In genomic region chr16:68907297-68907999, GRCh38 we compare ENCODE assay signal across 29 cellular contexts.
DNase-seq lines count a peak whose midpoint lies in the region; ATAC-seq, FAIRE-seq and TF ChIP-seq lines count a peak whose summit lies in the region.
"Had no signal": no experiment of that assay in that cellular context is flagged by ENCODE, and none has a peak within 500 bp of the region (broad histone marks: within the 10 kb centered on the region; RNA-seq: fewer than 3 reads in every experiment).

No MANE protein-coding gene starts in this region.

- in situ Hi-C loops in HepG2 (cut with HindIII; ENCODE audit: extremely low pct_ligation_motif_present, low pct_unique_long_range_greater_than_20kb): no loop called here

- H3K27me3 ChIP-seq in HepG2 (ENCODE audit: control insufficient read depth in 1 of 2, insufficient read depth in 2 of 2, low read length in 2 of 2): no peaks in the 10 kb centered on the region
- H3K27me3 ChIP-seq in right lobe of liver: no peaks in the 10 kb centered on the region
- no peaks in the 10 kb centered on the region for H3K27me3 ChIP-seq in colonic mucosa

- TF ChIP-seq RAD21 in HepG2 (CRISPR knock-in tag; IDR thresholded peaks at IDR 0.05): no peak

- H2AFZ ChIP-seq in HepG2 (ENCODE audit: low read length): no peak overlapping the region

- no peak overlapping the region for H3K27ac ChIP-seq in HepG2 (ENCODE audit: extremely low read length, insufficient read depth, low read length)
- peak overlapping the region in 1 of 3 donors; percentile 69 for H3K27ac ChIP-seq in right lobe of liver
- peak overlapping the region; percentile 13 for H3K27ac ChIP-seq in colonic mucosa
- H3K27ac ChIP-seq: coronary artery, WERI-Rb-1 had no signal

- H3K9ac ChIP-seq in HepG2 (ENCODE audit: insufficient read depth, low read depth, low read length): no peak overlapping the region
- H3K9ac ChIP-seq in colonic mucosa (ENCODE audit: low read depth in 2 of 2, low read length in 2 of 2): no peak overlapping the region

- TF ChIP-seq POLR2A in HepG2 (IDR thresholded peaks at IDR 0.05; ENCODE audit: insufficient read depth in 1 of 2, low read depth in 2 of 2, low read length in 2 of 2) (no peak), right lobe of liver (IDR thresholded peaks at IDR 0.05) (no peak)

- H3K36me3 ChIP-seq in HepG2 (replicated peaks in 1 of 2; ENCODE audit: control insufficient read depth in 1 of 2, insufficient read depth in 2 of 2, low read length in 2 of 2): peaks cover 0 to 9% of the 10 kb centered on the region in 2 experiments; a peak in 2 of 5 replicates
- H3K36me3 ChIP-seq in right lobe of liver: no peaks in the 10 kb centered on the region
- no peaks in the 10 kb centered on the region for H3K36me3 ChIP-seq in colonic mucosa
- no peaks in the 10 kb centered on the region for H3K36me3 ChIP-seq in mucosa of descending colon (ENCODE audit: low read depth)
- H3K36me3 ChIP-seq: WERI-Rb-1 had no signal

- TF ChIP-seq EP300 in HepG2 (IDR thresholded peaks at IDR 0.05; ENCODE audit: low read depth in 2 of 2, low read length in 2 of 2): no peak
- TF ChIP-seq EP300 in HepG2 (CRISPR knock-in tag; IDR thresholded peaks at IDR 0.05; ENCODE audit: borderline replicate concordance): no peak

- TF ChIP-seq CTCF in HepG2 (CRISPR knock-in tag; IDR thresholded peaks at IDR 0.05): no peak
- TF ChIP-seq CTCF in right lobe of liver (IDR thresholded peaks at IDR 0.05): no peak
- TF ChIP-seq CTCF in colonic mucosa (IDR thresholded peaks at IDR 0.05): no peak
- TF ChIP-seq CTCF in mucosa of descending colon (IDR thresholded peaks at IDR 0.05): no peak
- TF ChIP-seq CTCF in omental fat pad (IDR thresholded peaks at IDR 0.05): no peak

- ATAC-seq in HepG2 (no peak), right lobe of liver (no peak), mucosa of descending colon (peak; percentile 82), Right ventricle myocardium superior (ENCODE audit: poor library complexity) (no peak), omental fat pad (ENCODE audit: low FRiP score) (no peak)
- ATAC-seq: K562, left ventricle myocardium superior had no signal

- intact Hi-C loops in HepG2 (cut with micrococcal nuclease; ENCODE audit: unreplicated experiment): no loop called here
- intact Hi-C loops in right lobe of liver (cut with DNase I): loop anchor here in 1 of 2 donors (10.0 kb wide), 1 partner anchor 197 kb away; the partner anchor contains the start of gene HAS3
- intact Hi-C loops in colonic mucosa (cut with DNase I): no loop called here
- intact Hi-C loops in mucosa of descending colon (cut with DNase I, micrococcal nuclease): loop anchor here in 1 of 2 donors (10.0 kb wide), 1 partner anchor 207 kb away; no protein-coding TSS in a partner anchor
- intact Hi-C loops in Right ventricle myocardium superior (cut with DNase I): no loop called here

- FAIRE-seq in HepG2 (lab: Jason Lieb, UNC): no peak
- FAIRE-seq: K562 had no signal

- CTCF ChIA-PET in HepG2 (lab: Yijun Ruan, JAX; ENCODE audit: low intra/inter-chr PET ratio, low total read pairs): no interaction called here

- BruUV-seq in HepG2 (replicated peaks; lab: Mats Ljungman, UMichigan): no TSS peak

- H3K79me2 ChIP-seq in HepG2 (ENCODE audit: insufficient read depth, low read length): no peaks in the 10 kb centered on the region

- WGBS in HepG2 (ENCODE audit: low lambda C conversion rate): 70% methylated on average over 5 of the region's 5 CpGs
- 38% methylated on average over 2 of the region's 5 CpGs for WGBS in right lobe of liver (ENCODE audit: insufficient coverage, low coverage, low lambda C conversion rate, missing lambda C conversion rate)

- H3K9me3 ChIP-seq in HepG2 (ENCODE audit: low read length) (no peaks in the 10 kb centered on the region), right lobe of liver (no peaks in the 10 kb centered on the region), colonic mucosa (no peaks in the 10 kb centered on the region), mucosa of descending colon (no peaks in the 10 kb centered on the region)

- H3K4me3 ChIP-seq in HepG2 (replicated peaks in 1 of 3; ENCODE audit: insufficient read depth in 1 of 3, low read depth in 2 of 3, low read length in 3 of 3): no peak overlapping the region
- no peak overlapping the region for H3K4me3 ChIP-seq in right lobe of liver
- no peak overlapping the region for H3K4me3 ChIP-seq in colonic mucosa
- H3K4me3 ChIP-seq in mucosa of descending colon: no peak overlapping the region
- H3K4me3 ChIP-seq: coronary artery, K562 had no signal

- no peaks in the 10 kb centered on the region for H4K20me1 ChIP-seq in HepG2 (ENCODE audit: insufficient read depth, low read length)

- peak; percentile 12 for DNase-seq in HepG2 (ENCODE audit: low spot score)
- DNase-seq in right lobe of liver: no peak
- DNase-seq in colonic mucosa: no peak
- DNase-seq in mucosa of descending colon: no peak
- no peak for DNase-seq in NCI-H2171 (lab: John Stamatoyannopoulos, UW)
- DNase-seq in Right ventricle myocardium superior: no peak
- no peak for DNase-seq in omental fat pad (ENCODE audit: low spot score)
- no peak for DNase-seq in NCI-H2029 treated with DMSO at 0.1 percent for 48 hours (lab: John Stamatoyannopoulos, UW)
- DNase-seq: activated CD4-positive, alpha-beta T cell treated with anti-CD3 and anti-CD28 coated beads for 48 hours; activated gamma-delta T cell; activated naive CD8-positive, alpha-beta T cell treated with anti-CD3 and anti-CD28 coated beads, Interleukin-2, amount 10 ng/mL, durations not matched to agents 7 days and 5 days; activated T-cell treated with anti-CD3 and anti-CD28 coated beads, Interleukin-2, amount 50 U/mL, for 1 hour; aorta; DMS79 treated with DMSO at 0.1 percent for 48 hours; effector memory CD4-positive, alpha-beta T cell; GF-D8; islet precursor cell; left ventricle myocardium superior; MM.1S; naive B cell; NCI-H2107; NCI-H446 treated with DMSO at 0.1 percent for 48 hours; nucleus accumbens; stimulated activated CD4-positive, alpha-beta T cell treated with anti-CD3 and anti-CD28 coated beads, Interleukin-15, amount 100 ng/mL, for 24 hours; stimulated activated CD4-positive, alpha-beta T cell treated with anti-CD3 and anti-CD28 coated beads, Interleukin-4, amount 100 ng/mL, for 4 hours; T1000; WERI-Rb-1 had no signal

- peaks cover 16% of the 10 kb centered on the region for H3K4me1 ChIP-seq in HepG2 (ENCODE audit: insufficient read depth, low read length)
- H3K4me1 ChIP-seq in right lobe of liver: peaks cover 0 to 42% (median 10%) of the 10 kb centered on the region in 4 donors
- no peaks in the 10 kb centered on the region for H3K4me1 ChIP-seq in colonic mucosa
- peaks cover 8% of the 10 kb centered on the region for H3K4me1 ChIP-seq in mucosa of descending colon (ENCODE audit: low read depth)

- no peak overlapping the region for H3K4me2 ChIP-seq in HepG2 (ENCODE audit: low read depth, low read length)

- POLR2A ChIA-PET in HepG2 (lab: Yijun Ruan, JAX): no interaction called here

TF ChIP-seq in HepG2, 621 proteins besides CTCF, POLR2A, EP300 and RAD21:
- TF ChIP-seq ZNF652 (CRISPR knock-in tag; IDR thresholded peaks at IDR 0.05; ENCODE audit: borderline replicate concordance, low read depth): peak; percentile 90
- no peak for TF ChIP-seq ZFY (CRISPR knock-in tag; IDR thresholded peaks at IDR 0.05)
